Comparison of ENCODE assay signal across 10 cellular contexts in genomic region chr10:99660662-99661369, GRCh38. TPM values are rescaled to one million over a fixed set of nuclear protein-coding genes. Genes with fewer than 3 reads are reported as not detected.
DNase-seq lines count a peak whose midpoint lies in the region; ATAC-seq and TF ChIP-seq lines count a peak whose summit lies in the region.
"Had no signal": no experiment of that assay in that cellular context is flagged by ENCODE, and none has a peak within 500 bp of the region (broad histone marks: within the 10 kb centered on the region; RNA-seq: fewer than 3 reads in every experiment).

No MANE protein-coding gene starts in this region.

- no peaks in the 10 kb centered on the region for H3K36me3 ChIP-seq in testis (ENCODE audit: low read depth, missing control alignments)

- peaks cover 16% of the 10 kb centered on the region for H3K27me3 Mint-ChIP-seq in activated T-helper 1 cell treated with anti-CD3 and anti-CD28 coated beads, Interleukin-12 subunit alpha, Interleukin-12 subunit beta, Interleukin-2, Interleukin-4 antibody, amounts not matched to agents 30 ng/mL and 10 ng/mL and 1 ng/mL, durations not matched to agents 14 hours and 24 hours and 36 hours (ENCODE audit: insufficient read depth)
- peaks cover 19% of the 10 kb centered on the region for H3K27me3 Mint-ChIP-seq in progenitor cell of endocrine pancreas
- H3K27me3 Mint-ChIP-seq in activated T-cell treated with anti-CD3 and anti-CD28 coated beads, Interleukin-2, amount 50 U/mL, for 72 hours (ENCODE audit: low read depth) = peaks cover 19% of the 10 kb centered on the region
- H3K27me3 Mint-ChIP-seq: dendritic cell treated with granulocyte-macrophage colony-stimulating factor and Interleukin-4, amounts not matched to agents 40 ng/mL and 50 ng/mL, for 4 days had no signal

- H3K9me3 ChIP-seq in testis = no peaks in the 10 kb centered on the region

- DNase-seq in HL-60 (ENCODE audit: low read depth in 1 of 2, low spot score in 1 of 2) (no peak), fibroblast of pulmonary artery (ENCODE audit: low read depth) (peak; percentile 47), progenitor cell of endocrine pancreas (ENCODE audit: low spot score, unreplicated experiment) (no peak), testis (no peak), lower leg skin (ENCODE audit: low spot score in 2 of 2) (no peak)
- DNase-seq in activated T-helper 1 cell treated with anti-CD3 and anti-CD28 coated beads, Interleukin-12 subunit alpha, Interleukin-12 subunit beta, Interleukin-2, Interleukin-4 antibody, amounts not matched to agents 30 ng/mL and 10 ng/mL and 1 ng/mL, durations not matched to agents 14 hours and 24 hours and 36 hours (ENCODE audit: low spot score) = no peak
- DNase-seq in activated T-cell treated with anti-CD3 and anti-CD28 coated beads, Interleukin-2, amount 50 U/mL, for 72 hours = no peak

- TF ChIP-seq POLR2A in testis (IDR thresholded peaks at IDR 0.05) (no peak), lower leg skin (IDR thresholded peaks at IDR 0.05) (no peak)

- H3K36me3 Mint-ChIP-seq in activated T-helper 1 cell treated with anti-CD3 and anti-CD28 coated beads, Interleukin-12 subunit alpha, Interleukin-12 subunit beta, Interleukin-2, Interleukin-4 antibody, amounts not matched to agents 30 ng/mL and 10 ng/mL and 1 ng/mL, durations not matched to agents 14 hours and 24 hours and 36 hours (ENCODE audit: low read depth) = peaks cover 9% of the 10 kb centered on the region
- peaks cover 10% of the 10 kb centered on the region for H3K36me3 Mint-ChIP-seq in progenitor cell of endocrine pancreas (ENCODE audit: insufficient read depth)
- H3K36me3 Mint-ChIP-seq in activated T-cell treated with anti-CD3 and anti-CD28 coated beads, Interleukin-2, amount 50 U/mL, for 72 hours (ENCODE audit: insufficient read depth in 2 of 2) = peaks cover 0 to 6% of the 10 kb centered on the region in 2 donors

- H3K4me3 ChIP-seq in HL-60 (replicated peaks; ENCODE audit: insufficient read depth, low read length) (peak overlapping the region; percentile 97), fibroblast of pulmonary artery (replicated peaks; ENCODE audit: low read depth, low read length) (no peak overlapping the region), testis (no peak overlapping the region), lower leg skin (ENCODE audit: low read depth, poor library complexity, severe bottlenecking) (no peak overlapping the region)

- no peaks in the 10 kb centered on the region for H3K27me3 ChIP-seq in HL-60 (ENCODE audit: insufficient read depth, poor library complexity, severe bottlenecking)
- no peaks in the 10 kb centered on the region for H3K27me3 ChIP-seq in testis

- no peak overlapping the region for H3K27ac Mint-ChIP-seq in activated T-helper 1 cell treated with anti-CD3 and anti-CD28 coated beads, Interleukin-12 subunit alpha, Interleukin-12 subunit beta, Interleukin-2, Interleukin-4 antibody, amounts not matched to agents 30 ng/mL and 10 ng/mL and 1 ng/mL, durations not matched to agents 14 hours and 24 hours and 36 hours
- H3K27ac Mint-ChIP-seq in progenitor cell of endocrine pancreas = no peak overlapping the region
- no peak overlapping the region for H3K27ac Mint-ChIP-seq in activated T-cell treated with anti-CD3 and anti-CD28 coated beads, Interleukin-2, amount 50 U/mL, for 72 hours

- intact Hi-C loops in activated T-helper 1 cell treated with anti-CD3 and anti-CD28 coated beads, Interleukin-12 subunit alpha, Interleukin-12 subunit beta, Interleukin-2, Interleukin-4 antibody, amounts not matched to agents 30 ng/mL and 10 ng/mL and 1 ng/mL, durations not matched to agents 14 hours and 24 hours and 36 hours (cut with micrococcal nuclease) = no loop called here
- intact Hi-C loops in testis (cut with DNase I; ENCODE audit: low total_unique reads) (no loop called here), lower leg skin (cut with DNase I; ENCODE audit: low total_unique reads) (no loop called here)

- 64 to 87% methylated on average over 6 of the region's 6 CpGs for WGBS in testis, 2 donors
- 71 to 85% methylated on average over 6 of the region's 6 CpGs for WGBS in lower leg skin, 2 donors

- peaks cover 17% of the 10 kb centered on the region for H3K4me1 Mint-ChIP-seq in activated T-helper 1 cell treated with anti-CD3 and anti-CD28 coated beads, Interleukin-12 subunit alpha, Interleukin-12 subunit beta, Interleukin-2, Interleukin-4 antibody, amounts not matched to agents 30 ng/mL and 10 ng/mL and 1 ng/mL, durations not matched to agents 14 hours and 24 hours and 36 hours (ENCODE audit: low read depth)
- H3K4me1 Mint-ChIP-seq in progenitor cell of endocrine pancreas (ENCODE audit: low read depth) = peaks cover 11% of the 10 kb centered on the region
- peaks cover 34% of the 10 kb centered on the region for H3K4me1 Mint-ChIP-seq in activated T-cell treated with anti-CD3 and anti-CD28 coated beads, Interleukin-2, amount 50 U/mL, for 72 hours (ENCODE audit: low read depth)

- H3K9me3 Mint-ChIP-seq in activated T-helper 1 cell treated with anti-CD3 and anti-CD28 coated beads, Interleukin-12 subunit alpha, Interleukin-12 subunit beta, Interleukin-2, Interleukin-4 antibody, amounts not matched to agents 30 ng/mL and 10 ng/mL and 1 ng/mL, durations not matched to agents 14 hours and 24 hours and 36 hours = no peaks in the 10 kb centered on the region
- H3K9me3 Mint-ChIP-seq in progenitor cell of endocrine pancreas (ENCODE audit: low read depth) = no peaks in the 10 kb centered on the region
- no peaks in the 10 kb centered on the region for H3K9me3 Mint-ChIP-seq in activated T-cell treated with anti-CD3 and anti-CD28 coated beads, Interleukin-2, amount 50 U/mL, for 72 hours
- H3K9me3 Mint-ChIP-seq: dendritic cell treated with granulocyte-macrophage colony-stimulating factor and Interleukin-4, amounts not matched to agents 40 ng/mL and 50 ng/mL, for 4 days had no signal

- H3K27ac ChIP-seq in HL-60 (replicated peaks) = peak overlapping the region; percentile 28
- no peak overlapping the region for H3K27ac ChIP-seq in testis

- H3K4me1 ChIP-seq in testis = no peaks in the 10 kb centered on the region

- TF ChIP-seq CTCF in HL-60 (IDR thresholded peaks at IDR 0.05; ENCODE audit: insufficient read depth, low read length) = no peak
- TF ChIP-seq CTCF in fibroblast of pulmonary artery (IDR thresholded peaks at IDR 0.05; ENCODE audit: low read length, missing control alignments) = no peak
- no peak for TF ChIP-seq CTCF in progenitor cell of endocrine pancreas (IDR thresholded peaks at IDR 0.05; ENCODE audit: unreplicated experiment)
- no peak for TF ChIP-seq CTCF in testis (IDR thresholded peaks at IDR 0.05)
- no peak for TF ChIP-seq CTCF in lower leg skin (IDR thresholded peaks at IDR 0.05)

- ATAC-seq in HG03135 (IDR thresholded peaks at IDR 0.05; ENCODE audit: unreplicated experiment) = no peak
- no peak for ATAC-seq in activated T-cell treated with anti-CD3 and anti-CD28 coated beads, Interleukin-2, amount 50 U/mL, for 72 hours (replicated peaks in 1 of 2)
- ATAC-seq: Panc1 had no signal

- peak overlapping the region; percentile 38 for H3K4me3 Mint-ChIP-seq in activated T-helper 1 cell treated with anti-CD3 and anti-CD28 coated beads, Interleukin-12 subunit alpha, Interleukin-12 subunit beta, Interleukin-2, Interleukin-4 antibody, amounts not matched to agents 30 ng/mL and 10 ng/mL and 1 ng/mL, durations not matched to agents 14 hours and 24 hours and 36 hours
- peak overlapping the region; percentile 46 for H3K4me3 Mint-ChIP-seq in progenitor cell of endocrine pancreas (ENCODE audit: low read depth)
- H3K4me3 Mint-ChIP-seq in activated T-cell treated with anti-CD3 and anti-CD28 coated beads, Interleukin-2, amount 50 U/mL, for 72 hours = peak overlapping the region in 1 of 2 donors; percentile 27

RNA-seq across cellular contexts. Expression of gene ENTPD7, which starts 1.5 kb away (rescaled TPM):
- total RNA-seq in activated T-helper 1 cell treated with anti-CD3 and anti-CD28 coated beads, Interleukin-12 subunit alpha, Interleukin-12 subunit beta, Interleukin-2, Interleukin-4 antibody, amounts not matched to agents 30 ng/mL and 10 ng/mL and 1 ng/mL, durations not matched to agents 14 hours and 24 hours and 36 hours = 11.0 and 11.1 TPM in 2 replicates
- total RNA-seq in progenitor cell of endocrine pancreas = 29.1 and 31.2 TPM in 2 replicates
- total RNA-seq in testis = 1 to 10 TPM; 4.0 to 6.3 TPM
- 5.0 TPM for polyA plus RNA-seq in testis (ENCODE audit: insufficient read depth, low read depth, low replicate concordance)
- total RNA-seq in lower leg skin = 1 to 10 TPM; 5.6 to 8.8 (median 8.1) TPM
- total RNA-seq in activated T-cell treated with anti-CD3 and anti-CD28 coated beads, Interleukin-2, amount 50 U/mL, for 72 hours = 1 to 10 TPM; 3.9 to 4.1 TPM

RNA-seq across cellular contexts. Expression of gene SLC25A28, which starts 40.6 kb away (rescaled TPM):
- 53.3 and 62.3 TPM in 2 replicates for total RNA-seq in activated T-helper 1 cell treated with anti-CD3 and anti-CD28 coated beads, Interleukin-12 subunit alpha, Interleukin-12 subunit beta, Interleukin-2, Interleukin-4 antibody, amounts not matched to agents 30 ng/mL and 10 ng/mL and 1 ng/mL, durations not matched to agents 14 hours and 24 hours and 36 hours
- total RNA-seq in progenitor cell of endocrine pancreas (29.4 and 32.0 TPM in 2 replicates), testis (10 to 100 TPM; 58.2 to 89.3 TPM), lower leg skin (10 to 100 TPM; 21.0 to 43.0 (median 26.4) TPM)
- polyA plus RNA-seq in testis (ENCODE audit: insufficient read depth, low read depth, low replicate concordance) = 202 TPM
- 10 to 100 TPM; 86.2 to 98.9 TPM for total RNA-seq in activated T-cell treated with anti-CD3 and anti-CD28 coated beads, Interleukin-2, amount 50 U/mL, for 72 hours
